In the genomic region with DNA sequence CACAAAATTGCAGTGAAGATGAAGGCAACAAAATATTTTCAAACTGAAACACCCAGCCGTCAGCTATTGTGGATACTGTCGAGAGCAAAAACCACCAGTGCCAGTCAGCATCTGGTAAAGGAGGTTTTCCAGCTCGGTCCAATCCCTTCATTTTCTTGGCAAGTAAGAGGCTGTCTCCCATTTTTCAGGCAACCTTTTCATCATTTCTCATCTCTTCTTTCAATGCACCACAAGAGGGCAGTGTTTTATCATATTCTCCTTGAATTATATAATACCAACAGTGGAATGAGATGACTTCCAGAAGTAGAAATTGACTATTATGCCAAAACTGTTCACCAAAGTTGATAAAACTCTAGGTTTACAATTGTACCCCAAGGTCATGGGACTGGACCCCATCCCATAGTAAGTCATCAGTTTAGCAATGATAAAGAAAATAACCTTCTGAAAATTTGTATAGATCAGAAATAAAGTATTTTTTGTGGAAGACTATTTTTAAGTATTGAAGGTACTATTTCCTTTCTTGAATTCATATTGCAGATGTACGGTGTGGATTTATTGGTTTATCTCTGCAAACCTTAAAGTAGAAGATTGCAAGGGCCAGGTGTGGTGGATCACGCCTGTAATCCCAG, we compare ENCODE assay signal across 8 cellular contexts. TPM values are rescaled to one million over a fixed set of nuclear protein-coding genes. Genes with fewer than 3 reads are reported as not detected.
DNase-seq lines count a peak whose midpoint lies in the region; ATAC-seq, FAIRE-seq and TF ChIP-seq lines count a peak whose summit lies in the region.

No MANE protein-coding gene starts in this region.

- H3K9me3 Mint-ChIP-seq in stimulated activated effector memory CD8-positive, alpha-beta T cell treated with anti-CD3 and anti-CD28 coated beads, Interleukin-12 subunit alpha, Interleukin-12 subunit beta, amount 100 ng/mL, for 72 hours = no peaks in the 10 kb centered on the region

- DNase-seq in H54 (ENCODE audit: insufficient read length, low spot score) (peak; percentile 28), NCI-H460 (ENCODE audit: extremely low read depth, low read depth) (peak; percentile 69), astrocyte of the cerebellum (ENCODE audit: low read depth) (peak; percentile 56), hepatic stellate cell (ENCODE audit: low spot score) (peak; percentile 35)
- no peak for DNase-seq in stimulated activated effector memory CD8-positive, alpha-beta T cell treated with anti-CD3 and anti-CD28 coated beads, Interleukin-12 subunit alpha, Interleukin-12 subunit beta, amount 100 ng/mL, for 72 hours (ENCODE audit: low spot score in 2 of 2)

- in situ Hi-C loops in astrocyte of the cerebellum (cut with HindIII; ENCODE audit: low sequenced_read_pairs) = no loop called here

- no peak for TF ChIP-seq POLR2A in H54 (IDR thresholded peaks at IDR 0.05; ENCODE audit: low read depth, low read length)

- no peak overlapping the region for H3K27ac ChIP-seq in C4-2B

- no peaks in the 10 kb centered on the region for H3K4me1 Mint-ChIP-seq in stimulated activated effector memory CD8-positive, alpha-beta T cell treated with anti-CD3 and anti-CD28 coated beads, Interleukin-12 subunit alpha, Interleukin-12 subunit beta, amount 100 ng/mL, for 72 hours

- TF ChIP-seq CTCF in C4-2B (conservative IDR thresholded peaks at IDR 0.05) (peak; percentile 79), astrocyte of the cerebellum (IDR thresholded peaks at IDR 0.05; ENCODE audit: low read depth, low read length, missing control alignments) (peak; percentile 49)

- H3K4me3 Mint-ChIP-seq in stimulated activated effector memory CD8-positive, alpha-beta T cell treated with anti-CD3 and anti-CD28 coated beads, Interleukin-12 subunit alpha, Interleukin-12 subunit beta, amount 100 ng/mL, for 72 hours = no peak overlapping the region

- peak; percentile 21 for ATAC-seq in stimulated activated effector memory CD8-positive, alpha-beta T cell treated with anti-CD3 and anti-CD28 coated beads, Interleukin-12 subunit alpha, Interleukin-12 subunit beta, amount 100 ng/mL, for 72 hours
- ATAC-seq in HG02970 (IDR thresholded peaks at IDR 0.05; ENCODE audit: low FRiP score, unreplicated experiment) (no peak), HG03571 (IDR thresholded peaks at IDR 0.05; ENCODE audit: unreplicated experiment) (no peak)

- no peak overlapping the region for H3K4me3 ChIP-seq in astrocyte of the cerebellum (ENCODE audit: low read depth, low read length)

- H3K27ac Mint-ChIP-seq in stimulated activated effector memory CD8-positive, alpha-beta T cell treated with anti-CD3 and anti-CD28 coated beads, Interleukin-12 subunit alpha, Interleukin-12 subunit beta, amount 100 ng/mL, for 72 hours = no peak overlapping the region

- H3K36me3 Mint-ChIP-seq in stimulated activated effector memory CD8-positive, alpha-beta T cell treated with anti-CD3 and anti-CD28 coated beads, Interleukin-12 subunit alpha, Interleukin-12 subunit beta, amount 100 ng/mL, for 72 hours = peaks cover 94% of the 10 kb centered on the region

- FAIRE-seq in H54 (lab: Jason Lieb, UNC) = no peak

RNA-seq across cellular contexts. Expression of a gene that starts 16.8 kb away (rescaled TPM):
- total RNA-seq in NCI-H460 (2014; rRNA removed; shearing (Covaris generic)) = 2,708 and 2,726 TPM in 2 replicates
- polyA plus RNA-seq in NCI-H460 (2014; cell fraction: nucleus; rRNA removed) = 1,422 and 1,854 TPM in 2 replicates

RNA-seq across cellular contexts. Expression of a gene that starts 45.2 kb away (rescaled TPM):
- total RNA-seq in NCI-H460 (2014; rRNA removed; shearing (Covaris generic)) = 37.5 and 42.7 TPM in 2 replicates
- 26.4 and 33.6 TPM in 2 replicates for polyA plus RNA-seq in NCI-H460 (2014; cell fraction: nucleus; rRNA removed)

RNA-seq across cellular contexts. Expression of a gene that starts 52.6 kb away (rescaled TPM):
- 20.7 and 21.7 TPM in 2 replicates for total RNA-seq in NCI-H460 (2014; rRNA removed; shearing (Covaris generic))
- 11.5 and 16.6 TPM in 2 replicates for polyA plus RNA-seq in NCI-H460 (2014; cell fraction: nucleus; rRNA removed)

Comparison
In these comparisons a context has a peak if more than half of its experiments do, and no peak if none do; other contexts are left out.
1. DNase-seq: peak in H54 (single experiment), NCI-H460 (single experiment), astrocyte of the cerebellum (single experiment) and hepatic stellate cell (single experiment); none in stimulated activated effector memory CD8-positive, alpha-beta T cell treated with anti-CD3 and anti-CD28 coated beads, Interleukin-12 subunit alpha, Interleukin-12 subunit beta, amount 100 ng/mL, for 72 hours (0 of 2).